ENCODE assay signal across 12 cellular contexts in genomic region chr9:35904966-35905781, GRCh38. TPM values are rescaled to one million over a fixed set of nuclear protein-coding genes. Genes with fewer than 3 reads are reported as not detected.
DNase-seq lines count a peak whose midpoint lies in the region; ATAC-seq, FAIRE-seq and TF ChIP-seq lines count a peak whose summit lies in the region.
"Had no signal": no experiment of that assay in that cellular context is flagged by ENCODE, and none has a peak within 500 bp of the region (broad histone marks: within the 10 kb centered on the region; RNA-seq: fewer than 3 reads in every experiment).

No MANE protein-coding gene starts in this region.

- no peaks in the 10 kb centered on the region for H3K36me3 ChIP-seq in liver (ENCODE audit: control insufficient read depth in 4 of 4, insufficient read depth in 3 of 4, low read depth in 1 of 4, low read length in 3 of 4)

- H3K27ac Mint-ChIP-seq in brain, result peak overlapping the region; percentile 52 to 94 (median 77)
- H3K27ac Mint-ChIP-seq: IgD-negative memory B cell had no signal

- H3K9ac ChIP-seq in liver (ENCODE audit: low read depth in 1 of 2, low read length in 2 of 2), result no peak overlapping the region

- H3K4me3 ChIP-seq in liver (ENCODE audit: low read depth in 1 of 3, low read length in 3 of 3), result no peak overlapping the region

- H3K4me3 Mint-ChIP-seq in brain, result peak overlapping the region in 1 of 5 experiments; percentile 56
- H3K4me3 Mint-ChIP-seq: IgD-negative memory B cell had no signal

- FAIRE-seq in HTR-8/SVneo (lab: Jason Lieb, UNC), result no peak

- DNase-seq in HT1080 (ENCODE audit: low read depth) (peak; percentile 72), HTR-8/SVneo (ENCODE audit: insufficient read length, low spot score) (no peak), hippocampal formation (lab: John Stamatoyannopoulos, UW) (no peak)
- DNase-seq in effector CD4-positive, alpha-beta T cell, result no peak
- DNase-seq: H7 had no signal

- no peaks in the 10 kb centered on the region for H3K9me3 ChIP-seq in liver (ENCODE audit: control insufficient read depth in 4 of 4, low read length in 3 of 4)

- TF ChIP-seq CTCF in brain (conservative IDR thresholded peaks at IDR 0.05), result no peak
- no peak for TF ChIP-seq CTCF in liver (IDR thresholded peaks at IDR 0.05; ENCODE audit: low read depth, low read length, missing input control)

- peaks cover 16 to 40% (median 33%) of the 10 kb centered on the region in 4 donors for H3K4me1 ChIP-seq in liver (ENCODE audit: control insufficient read depth in 4 of 4, insufficient read depth in 4 of 4, low read length in 3 of 4)

- no peaks in the 10 kb centered on the region for H3K27me3 ChIP-seq in liver (ENCODE audit: control insufficient read depth in 4 of 4, insufficient read depth in 4 of 4, low read length in 3 of 4)

- H3K27me3 Mint-ChIP-seq in brain, result peaks cover 9% of the 10 kb centered on the region

- no peaks in the 10 kb centered on the region for H3K9me3 Mint-ChIP-seq in brain
- H3K9me3 Mint-ChIP-seq: IgD-negative memory B cell had no signal

- no peak for ATAC-seq in GM21526 (IDR thresholded peaks at IDR 0.05; ENCODE audit: low FRiP score, unreplicated experiment)

- H3K27ac ChIP-seq in liver (ENCODE audit: low read depth in 1 of 2, low read length in 2 of 2) (peak overlapping the region; percentile 67 to 78), temporal lobe (ENCODE audit: low read depth, low read length) (peak overlapping the region; percentile 2)

- TF ChIP-seq RAD21 in liver (IDR thresholded peaks at IDR 0.05), result no peak

- peaks cover 55% of the 10 kb centered on the region for H3K4me1 Mint-ChIP-seq in brain

- no peaks in the 10 kb centered on the region for H3K36me3 Mint-ChIP-seq in brain
- H3K36me3 Mint-ChIP-seq: IgD-negative memory B cell had no signal

- WGBS in liver, result 80% methylated on average over 10 of the region's 10 CpGs

TF ChIP-seq in liver, 16 proteins besides CTCF, POLR2A, EP300 and RAD21:
- TF ChIP-seq FOXA1 (IDR thresholded peaks at IDR 0.05), result no peak
- TF ChIP-seq HNF4A (conservative IDR thresholded peaks at IDR 0.05), result no peak
- TF ChIP-seq NR2F2 (IDR thresholded peaks at IDR 0.05), result no peak
- no peak for TF ChIP-seq ZBTB33 (IDR thresholded peaks at IDR 0.05)
- TF ChIP-seq YY1 (IDR thresholded peaks at IDR 0.05), result no peak
- TF ChIP-seq TAF1 (conservative IDR thresholded peaks at IDR 0.05), result no peak
- TF ChIP-seq GABPA (IDR thresholded peaks at IDR 0.05 in 1 of 2, conservative IDR thresholded peaks at IDR 0.05 in 1 of 2), result no peak
- no peak for TF ChIP-seq ATF3 (IDR thresholded peaks at IDR 0.05)
- TF ChIP-seq REST (IDR thresholded peaks at IDR 0.05), result no peak
- no peak for TF ChIP-seq FOXA2 (IDR thresholded peaks at IDR 0.05)
- no peak for TF ChIP-seq SP1 (IDR thresholded peaks at IDR 0.05)
- TF ChIP-seq, protein P1, sequence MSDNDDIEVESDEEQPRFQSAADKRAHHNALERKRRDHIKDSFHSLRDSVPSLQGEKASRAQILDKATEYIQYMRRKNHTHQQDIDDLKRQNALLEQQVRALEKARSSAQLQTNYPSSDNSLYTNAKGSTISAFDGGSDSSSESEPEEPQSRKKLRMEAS (IDR thresholded peaks at IDR 0.05), result no peak
- TF ChIP-seq JUND (IDR thresholded peaks at IDR 0.05), result no peak
- no peak for TF ChIP-seq RXRA (IDR thresholded peaks at IDR 0.05)
- no peak for TF ChIP-seq HNF4G (IDR thresholded peaks at IDR 0.05)
- no peak for TF ChIP-seq EGR1 (IDR thresholded peaks at IDR 0.05; ENCODE audit: low read depth in 2 of 2)

RNA-seq across cellular contexts. Expression of gene HRCT1, which starts 0.8 kb away (rescaled TPM):
- 2.4 and 3.2 TPM in 2 replicates for total RNA-seq in HT1080 (2014; rRNA removed; shearing (Covaris generic))
- 2.1 and 2.6 TPM in 2 replicates for polyA plus RNA-seq in HT1080 (2015; cell fraction: cytosol; rRNA removed)
- 0.66 and 2.0 TPM in 2 replicates for polyA plus RNA-seq in HT1080 (2015; cell fraction: nucleus; rRNA removed)
- 4.0 TPM for polyA plus RNA-seq in brain (ENCODE audit: insufficient read depth, low read depth, low replicate concordance)
- under 1 TPM; 0.08 to 0.09 TPM for total RNA-seq in liver
- polyA plus RNA-seq in liver, result 1 to 10 TPM in 1 of 2 donors, under 1 TPM in 1; 0.44 to 2.9 TPM
- total RNA-seq in temporal lobe, result not detected
- total RNA-seq: OCI-LY7 had no signal
- polyA plus RNA-seq: IgD-negative memory B cell had no signal

RNA-seq across cellular contexts. Expression of gene SPAAR, which starts 4.1 kb away (rescaled TPM):
- total RNA-seq in HT1080 (2014; rRNA removed; shearing (Covaris generic)), result 0.05 and 0.23 TPM in 2 replicates
- 0.19 and 0.35 TPM in 2 replicates for polyA plus RNA-seq in HT1080 (2015; cell fraction: cytosol; rRNA removed)
- 0.22 and 0.44 TPM in 2 replicates for polyA plus RNA-seq in HT1080 (2015; cell fraction: nucleus; rRNA removed)
- polyA plus RNA-seq in brain (ENCODE audit: insufficient read depth, low read depth, low replicate concordance) (2.0 TPM), liver (1 to 10 TPM; 1.1 TPM)
- total RNA-seq in liver (1 to 10 TPM in 1 of 2 donors, under 1 TPM in 1; 0.65 to 2.4 TPM), temporal lobe (0.25 TPM)
- total RNA-seq: H7, OCI-LY7 had no signal
- polyA plus RNA-seq: IgD-negative memory B cell had no signal

RNA-seq across cellular contexts. Expression of gene OR13J1, which starts 35.0 kb away (rescaled TPM):
- total RNA-seq in HT1080 (2014; rRNA removed; shearing (Covaris generic)), result not detected in 2 replicates
- polyA plus RNA-seq in HT1080 (2015; cell fraction: cytosol; rRNA removed), result not detected in 2 replicates
- not detected in 2 replicates for polyA plus RNA-seq in HT1080 (2015; cell fraction: nucleus; rRNA removed)
- not detected for polyA plus RNA-seq in brain (ENCODE audit: insufficient read depth, low read depth, low replicate concordance)
- total RNA-seq in liver, result not detected
- not detected for polyA plus RNA-seq in liver
- total RNA-seq in temporal lobe, result not detected
- total RNA-seq: H7, OCI-LY7, pulmonary artery endothelial cell had no signal
- polyA plus RNA-seq: IgD-negative memory B cell had no signal

RNA-seq across cellular contexts. Expression of gene OR2S2, which starts 52.8 kb away (rescaled TPM):
- total RNA-seq in HT1080 (2014; rRNA removed; shearing (Covaris generic)), result 0.32 TPM in 1 of 2 replicates, not detected in the other
- polyA plus RNA-seq in HT1080 (2015; cell fraction: cytosol; rRNA removed), result not detected in 2 replicates
- polyA plus RNA-seq in HT1080 (2015; cell fraction: nucleus; rRNA removed), result not detected in 2 replicates
- not detected for polyA plus RNA-seq in brain (ENCODE audit: insufficient read depth, low read depth, low replicate concordance)
- not detected for total RNA-seq in liver
- not detected for polyA plus RNA-seq in liver
- not detected for total RNA-seq in temporal lobe
- total RNA-seq: H7, OCI-LY7, pulmonary artery endothelial cell had no signal
- polyA plus RNA-seq: IgD-negative memory B cell had no signal
